Comparison of ENCODE assay signal across 22 cellular contexts in the genomic region with DNA sequence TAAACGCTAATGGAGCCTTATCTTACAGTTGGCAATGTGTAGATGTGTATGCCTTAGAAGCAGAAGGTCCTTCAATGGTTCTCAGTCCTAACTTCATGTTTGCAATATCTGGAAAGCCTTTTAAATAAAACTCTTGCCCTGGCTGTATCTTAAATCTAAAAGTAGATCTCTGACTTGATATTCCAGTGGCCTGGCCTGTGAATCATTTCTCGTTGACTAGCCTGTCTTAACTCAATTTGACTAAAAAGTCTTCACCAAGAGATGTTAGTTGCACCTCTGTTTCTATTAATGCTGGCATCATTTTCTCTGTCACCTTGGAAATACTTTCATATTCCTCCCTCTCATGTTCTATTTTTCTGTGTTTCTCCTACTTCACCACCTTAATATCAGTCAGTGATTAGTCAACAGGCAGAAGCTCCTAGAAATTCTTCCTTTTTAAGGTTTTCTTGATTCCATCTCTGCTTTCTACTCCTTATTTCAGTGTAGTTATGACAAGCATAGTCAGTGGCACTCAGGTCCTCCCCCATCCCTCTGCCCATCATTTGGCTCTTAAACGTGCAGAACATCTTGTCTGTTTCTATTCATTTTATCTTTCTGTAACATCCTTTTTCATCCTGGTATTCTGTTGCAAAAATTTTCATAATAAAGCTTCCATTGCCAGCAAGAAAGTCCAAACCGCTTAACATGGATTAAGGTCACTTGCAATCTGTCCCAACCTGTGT. TPM values are rescaled to one million over a fixed set of nuclear protein-coding genes. Genes with fewer than 3 reads are reported as not detected.
DNase-seq lines count a peak whose midpoint lies in the region; ATAC-seq and TF ChIP-seq lines count a peak whose summit lies in the region.
"Had no signal": no experiment of that assay in that cellular context is flagged by ENCODE, and none has a peak within 500 bp of the region (broad histone marks: within the 10 kb centered on the region; RNA-seq: fewer than 3 reads in every experiment).

No MANE protein-coding gene starts in this region.

- H3K27ac ChIP-seq in right cardiac atrium (ENCODE audit: low read length) (peak overlapping the region; percentile 57), esophagus muscularis mucosa (replicated peaks in 1 of 4) (peak overlapping the region; percentile 21 to 64 (median 46))
- H3K27ac ChIP-seq: C4-2B, RWPE1, upper lobe of right lung had no signal

- intact Hi-C loops in right cardiac atrium (cut with DNase I) = no loop called here
- intact Hi-C loops in cardiac septum (cut with DNase I) = no loop called here
- intact Hi-C loops in esophagus muscularis mucosa (cut with DNase I) = no loop called here

- no peaks in the 10 kb centered on the region for H3K36me3 ChIP-seq in esophagus muscularis mucosa
- H3K36me3 ChIP-seq: upper lobe of right lung had no signal

- H3K4me3 ChIP-seq in right cardiac atrium (ENCODE audit: low read length) (no peak overlapping the region), esophagus muscularis mucosa (no peak overlapping the region)
- H3K4me3 ChIP-seq: upper lobe of right lung had no signal

- H3K9me3 ChIP-seq in right cardiac atrium (ENCODE audit: control insufficient read depth, low read length) (no peaks in the 10 kb centered on the region), esophagus muscularis mucosa (no peaks in the 10 kb centered on the region)
- H3K9me3 ChIP-seq: upper lobe of right lung had no signal

- DNase-seq in right cardiac atrium (no peak), cardiac septum (ENCODE audit: low spot score) (no peak), esophagus muscularis mucosa (ENCODE audit: extremely low spot score) (no peak), pons (ENCODE audit: low spot score) (peak; percentile 53), NCI-H446 treated with DMSO at 0.1 percent for 48 hours (lab: John Stamatoyannopoulos, UW) (no peak)
- DNase-seq in stimulated activated CD4-positive, alpha-beta T cell treated with anti-CD3 and anti-CD28 coated beads, Interleukin-2, amount 100 ng/mL, for 48 hours = no peak
- DNase-seq: ACHN; activated CD4-positive, alpha-beta T cell treated with anti-CD3 and anti-CD28 coated beads, Interleukin-2, amount 10 ng/mL, durations not matched to agents 24 days and 14 days; activated naive CD8-positive, alpha-beta T cell treated with anti-CD3 and anti-CD28 coated beads, Interleukin-2, amount 10 ng/mL, durations not matched to agents 7 days and 5 days; DMS153; effector CD4-positive, alpha-beta T cell; GDM1; NCI-H1105; NCI-H510A treated with DMSO at 0.1 percent for 48 hours; retina; stimulated activated naive B cell treated with anti-CD40 and anti-IgM and Interleukin-4, amounts not matched to agents 10 μg/mL and 1 μg/mL and 100 μg/mL, for 72 hours; upper lobe of right lung had no signal

- WGBS in right cardiac atrium = 60% methylated on average over 4 of the region's 4 CpGs
- WGBS in esophagus muscularis mucosa = 47% methylated on average over 4 of the region's 4 CpGs

- no peak for TF ChIP-seq EP300 in esophagus muscularis mucosa (IDR thresholded peaks at IDR 0.05)

- H3K4me1 ChIP-seq in right cardiac atrium (ENCODE audit: control insufficient read depth, insufficient read depth, low read length) (peaks cover 4% of the 10 kb centered on the region), esophagus muscularis mucosa (peaks cover 24 to 78% (median 74%) of the 10 kb centered on the region in 4 donors)

- ATAC-seq in right cardiac atrium (no peak), GM18868 (IDR thresholded peaks at IDR 0.05; ENCODE audit: unreplicated experiment) (no peak), HG03342 (IDR thresholded peaks at IDR 0.05; ENCODE audit: unreplicated experiment) (no peak)
- ATAC-seq: activated T-helper 17 cell treated with anti-CD3 and anti-CD28 coated beads, Interleukin-2, amount 50 U/mL, for 72 hours; stimulated activated naive B cell treated with anti-CD40 and anti-IgM and Interleukin-4, amounts not matched to agents 10 μg/mL and 1 μg/mL and 100 μg/mL, for 72 hours; upper lobe of right lung had no signal

- TF ChIP-seq CTCF in esophagus muscularis mucosa (IDR thresholded peaks at IDR 0.05) = no peak

- H3K27me3 ChIP-seq in right cardiac atrium (ENCODE audit: control insufficient read depth, insufficient read depth) (no peaks in the 10 kb centered on the region), esophagus muscularis mucosa (no peaks in the 10 kb centered on the region)
- H3K27me3 ChIP-seq: upper lobe of right lung had no signal

- TF ChIP-seq POLR2A in esophagus muscularis mucosa (IDR thresholded peaks at IDR 0.05; ENCODE audit: low read depth) = no peak

RNA-seq across cellular contexts. Expression of a gene that starts 4.3 kb away (rescaled TPM):
- 100 to 1,000 TPM in 3 of 4 donors, 10 to 100 TPM in 1; 98.6 to 135 (median 123) TPM for total RNA-seq in right cardiac atrium
- polyA plus RNA-seq in right cardiac atrium = 37.3 TPM
- total RNA-seq in cardiac septum = 234 TPM
- 100 to 1,000 TPM in 2 of 4 donors, 10 to 100 TPM in 2; 98.4 to 117 (median 105) TPM for total RNA-seq in esophagus muscularis mucosa
